25 cellular contexts compared by ENCODE assay signal in genomic region chr22:47160141-47160541, GRCh38.
"Had no signal": no experiment of that assay in that cellular context is flagged by ENCODE, and none has a peak within 500 bp of the region (broad histone marks: within the 10 kb centered on the region; RNA-seq: fewer than 3 reads in every experiment).

No MANE protein-coding gene starts in this region.

- H3K27ac ChIP-seq: ascending aorta, body of pancreas, RWPE1, VCaP had no signal

- H3K27me3 ChIP-seq: ascending aorta, body of pancreas, MG63 had no signal

- H3K36me3 ChIP-seq: ascending aorta, MG63 had no signal

- H3K9me3 ChIP-seq: ascending aorta, body of pancreas, MG63 had no signal

- H3K4me3 ChIP-seq: ascending aorta, body of pancreas, MG63 had no signal

- H3K4me1 ChIP-seq: ascending aorta had no signal

- DNase-seq: activated CD4-positive, alpha-beta T cell treated with anti-CD3 and anti-CD28 coated beads, Interleukin-2, amount 50 U/mL, for 1 hour; activated CD4-positive, CD25-positive, alpha-beta regulatory T cell; activated CD8-positive, alpha-beta memory T cell treated with anti-CD3 and anti-CD28 coated beads, Interleukin-2, amount 50 U/mL, for 4 hours; activated CD8-positive, alpha-beta T cell treated with anti-CD3 and anti-CD28 coated beads for 36 hours; activated gamma-delta T cell treated with Interleukin-2 at 50 U/mL for 16 hours; activated naive CD4-positive, alpha-beta T cell treated with anti-CD3 and anti-CD28 coated beads, Interleukin-2, amount 10 ng/mL, durations not matched to agents 7 days and 5 days; activated T-cell treated with anti-CD3 and anti-CD28 coated beads, Interleukin-2, amount 50 U/mL, for 72 hours; MG63; MV-4-11; NCI-H1092 treated with DMSO at 0.1 percent for 48 hours; NCI-H1417 treated with DMSO at 0.1 percent for 48 hours; NCI-H1694 treated with DMSO at 0.1 percent for 48 hours; NCI-H2029 treated with DMSO at 0.1 percent for 48 hours; NCI-H345; NCI-H510A; NCI-H526 treated with DMSO at 0.1 percent for 48 hours; NCI-H82; NK-92 treated with Interleukin-12 subunit alpha and Interleukin-12 subunit beta, amount 100 ng/mL, for 24 hours; OCI-M1; SIG-M5; T1000 had no signal
